1 cellular context compared by ENCODE assay signal in the genomic region with DNA sequence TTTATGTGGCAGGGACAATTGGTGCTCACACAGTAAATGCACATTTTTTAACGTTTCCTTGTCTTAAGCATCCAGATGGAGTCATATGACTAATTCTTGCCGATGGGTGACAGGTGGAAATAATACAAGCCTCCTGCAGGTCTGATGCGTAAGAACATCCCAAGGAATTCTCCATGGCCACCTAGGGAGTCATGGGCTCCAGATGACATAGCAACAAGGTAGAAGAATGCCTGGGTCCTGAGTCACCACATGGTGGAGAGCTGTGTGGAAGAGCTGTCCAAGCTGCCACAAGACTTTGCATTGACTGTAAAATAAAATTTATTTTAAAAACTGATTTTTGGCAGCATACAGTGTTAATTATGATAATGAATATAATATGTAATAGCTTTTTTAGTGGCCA.
TF ChIP-seq lines count a peak whose summit lies in the region.

No MANE protein-coding gene starts in this region.

TF ChIP-seq in WTC11, 78 proteins besides CTCF, POLR2A, EP300 and RAD21 (continued from another document):
- TF ChIP-seq PREB (CRISPR knock-in tag; IDR thresholded peaks at IDR 0.05; ENCODE audit: borderline replicate concordance) = no peak
- TF ChIP-seq GRHL2 (CRISPR knock-in tag; IDR thresholded peaks at IDR 0.05; ENCODE audit: insufficient replicate concordance, severe bottlenecking) = no peak
- TF ChIP-seq ZNF317 (CRISPR knock-in tag; IDR thresholded peaks at IDR 0.05; ENCODE audit: borderline replicate concordance, low read depth) = no peak
- TF ChIP-seq SP1 (CRISPR knock-in tag; conservative IDR thresholded peaks at IDR 0.05) = no peak
- TF ChIP-seq ZNF232 (CRISPR knock-in tag; IDR thresholded peaks at IDR 0.05) = no peak
- no peak for TF ChIP-seq MYBL2 (CRISPR knock-in tag; IDR thresholded peaks at IDR 0.05)
- TF ChIP-seq GABPB1 (CRISPR knock-in tag; IDR thresholded peaks at IDR 0.05) = no peak
- TF ChIP-seq FOXJ3 (CRISPR knock-in tag; IDR thresholded peaks at IDR 0.05; ENCODE audit: borderline replicate concordance) = no peak
- no peak for TF ChIP-seq ZNF121 (CRISPR knock-in tag; IDR thresholded peaks at IDR 0.05)
